Comparison of ENCODE assay signal across 18 cellular contexts in genomic region chr6:155310596-155310995, GRCh38. TPM values are rescaled to one million over a fixed set of nuclear protein-coding genes. Genes with fewer than 3 reads are reported as not detected.
DNase-seq lines count a peak whose midpoint lies in the region; ATAC-seq and TF ChIP-seq lines count a peak whose summit lies in the region.
"Had no signal": no experiment of that assay in that cellular context is flagged by ENCODE, and none has a peak within 500 bp of the region (broad histone marks: within the 10 kb centered on the region; RNA-seq: fewer than 3 reads in every experiment).

No MANE protein-coding gene starts in this region.

- no peak for ATAC-seq in HG03342 (IDR thresholded peaks at IDR 0.05; ENCODE audit: unreplicated experiment)
- ATAC-seq in HG03108 (IDR thresholded peaks at IDR 0.05; ENCODE audit: unreplicated experiment) = no peak
- ATAC-seq: stimulated activated naive CD8-positive, alpha-beta T cell treated with anti-CD3 and anti-CD28 coated beads, Interleukin-15, amount 100 ng/mL, for 72 hours had no signal

- no peaks in the 10 kb centered on the region for H3K9me3 ChIP-seq in HAP-1
- H3K9me3 ChIP-seq: BLaER1, ovary, spleen had no signal

- TF ChIP-seq CTCF in AG10803 (conservative IDR thresholded peaks at IDR 0.05; ENCODE audit: low read length) (no peak), fibroblast of villous mesenchyme (IDR thresholded peaks at IDR 0.05; ENCODE audit: insufficient read depth, low read depth, low read length) (no peak)

- H3K36me3 ChIP-seq in HAP-1 (replicated peaks) = peaks cover 37% of the 10 kb centered on the region
- H3K36me3 ChIP-seq: ovary had no signal

- no peaks in the 10 kb centered on the region for H3K27me3 ChIP-seq in HAP-1 (ENCODE audit: low read depth)
- H3K27me3 ChIP-seq: BLaER1, cardiac muscle cell, hepatocyte, ovary, spleen had no signal

- no peak overlapping the region for H3K4me3 ChIP-seq in AG10803 (ENCODE audit: low read length)
- H3K4me3 ChIP-seq in fibroblast of villous mesenchyme (ENCODE audit: low read depth, low read length) = no peak overlapping the region
- H3K4me3 ChIP-seq in HAP-1 = no peak overlapping the region
- H3K4me3 ChIP-seq: BLaER1, cardiac muscle cell, hepatocyte, ovary, spleen had no signal

- DNase-seq in AG10803 (ENCODE audit: low read depth) = peak; percentile 20
- peak; percentile 23 for DNase-seq in HT1080 (ENCODE audit: low read depth)
- DNase-seq in amniotic epithelial cell (ENCODE audit: low read depth) = peak; percentile 44
- DNase-seq in fibroblast of villous mesenchyme (ENCODE audit: low read depth) = peak; percentile 58
- DNase-seq in cortex of kidney (lab: John Stamatoyannopoulos, UW) = no peak
- DNase-seq in HAP-1 (ENCODE audit: low spot score in 2 of 2) = no peak
- DNase-seq: activated effector memory CD4-positive, alpha-beta T cell treated with anti-CD3 and anti-CD28 coated beads, Interleukin-2, amount 50 U/mL, for 16 hours; H7; ovary; spleen; stimulated activated naive CD8-positive, alpha-beta T cell treated with anti-CD3 and anti-CD28 coated beads, Interleukin-15, amount 100 ng/mL, for 72 hours; T1000 had no signal

- H3K4me1 ChIP-seq in HAP-1 = peaks cover 7% of the 10 kb centered on the region

- in situ Hi-C loops in HAP-1 (cut with MboI; ENCODE audit: low sequenced_read_pairs) = no loop called here

RNA-seq across cellular contexts. Expression of gene TFB1M, which starts 3.7 kb away (rescaled TPM):
- 20.2 and 24.5 TPM in 2 replicates for total RNA-seq in HT1080 (2014; rRNA removed; shearing (Covaris generic))
- polyA plus RNA-seq in HT1080 (2015; cell fraction: cytosol; rRNA removed) = 31.6 and 37.0 TPM in 2 replicates
- polyA plus RNA-seq in HT1080 (2015; cell fraction: nucleus; rRNA removed) = 49.1 and 57.1 TPM in 2 replicates
- total RNA-seq in fibroblast of villous mesenchyme = 29.0 and 29.8 TPM in 2 replicates

RNA-seq across cellular contexts. Expression of gene CLDN20, which starts 46.8 kb away (rescaled TPM):
- total RNA-seq in HT1080 (2014; rRNA removed; shearing (Covaris generic)) = not detected in 2 replicates
- polyA plus RNA-seq in HT1080 (2015; cell fraction: cytosol; rRNA removed) = not detected in 2 replicates
- not detected in 2 replicates for polyA plus RNA-seq in HT1080 (2015; cell fraction: nucleus; rRNA removed)
- not detected in 2 replicates for total RNA-seq in fibroblast of villous mesenchyme
- total RNA-seq: cardiac muscle cell, H7, hepatocyte, ovary, spleen, urinary bladder had no signal
- polyA plus RNA-seq: ovary, spleen had no signal

Comparison
In these comparisons a context has a peak if more than half of its experiments do, and no peak if none do; other contexts are left out.
1. DNase-seq: peak in AG10803 (single experiment), HT1080 (single experiment), amniotic epithelial cell (single experiment) and fibroblast of villous mesenchyme (single experiment); none in cortex of kidney (single experiment) and HAP-1 (0 of 2).